ENCODE assay signal across 8 cellular contexts in the genomic region with DNA sequence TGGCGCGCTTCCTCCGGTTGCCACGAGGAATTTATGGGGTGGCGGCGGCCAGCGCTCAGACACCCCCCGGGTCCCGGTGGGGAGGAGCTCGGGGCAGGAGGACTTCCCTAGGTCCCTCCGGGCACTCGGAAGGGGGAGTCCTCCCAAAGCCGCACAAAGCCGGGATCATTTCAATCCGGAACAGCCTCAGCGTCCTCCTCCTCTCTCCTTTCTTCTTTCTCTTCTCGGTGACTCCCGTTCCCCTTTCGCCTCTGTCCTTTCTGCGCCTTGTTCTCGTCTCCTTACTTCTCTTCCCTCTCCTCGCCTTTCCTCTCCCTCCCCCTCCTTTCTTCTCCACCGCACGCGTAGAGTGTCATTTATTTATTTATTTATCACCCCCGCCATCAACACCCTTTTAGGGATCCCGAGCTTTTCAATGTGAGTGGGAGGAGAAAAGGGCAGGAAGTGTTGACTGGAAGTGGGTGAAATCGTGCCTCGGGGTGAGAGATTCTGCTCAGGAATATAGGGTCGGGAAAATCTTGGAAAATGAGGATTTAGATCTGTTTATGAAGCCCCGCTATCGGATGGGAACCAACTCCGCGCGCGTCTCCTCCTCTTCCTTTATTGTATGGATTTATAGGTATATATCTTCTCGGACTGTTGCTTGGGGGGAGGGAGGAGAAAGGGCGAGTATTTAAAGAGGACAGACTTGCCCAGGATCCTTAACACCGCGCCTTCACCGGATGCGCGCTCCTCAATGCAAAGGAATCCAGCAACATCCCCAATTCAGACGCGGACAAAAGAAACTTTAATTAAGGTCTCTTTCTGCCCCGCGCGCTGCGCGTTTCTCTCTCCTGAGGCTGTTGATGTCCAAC. TPM values are rescaled to one million over a fixed set of nuclear protein-coding genes. Genes with fewer than 3 reads are reported as not detected.
DNase-seq lines count a peak whose midpoint lies in the region; ATAC-seq, FAIRE-seq and TF ChIP-seq lines count a peak whose summit lies in the region.

No MANE protein-coding gene starts in this region.

- peak; percentile 59 for FAIRE-seq in keratinocyte (lab: Jason Lieb, UNC)

- TF ChIP-seq EP300 in stomach (IDR thresholded peaks at IDR 0.05) = no peak

- intact Hi-C loops in body of pancreas (cut with DNase I) = no loop called here
- intact Hi-C loops in stomach (cut with DNase I; ENCODE audit: low total_unique reads) = no loop called here

- H3K9me3 ChIP-seq in body of pancreas (no peaks in the 10 kb centered on the region), keratinocyte (ENCODE audit: control insufficient read depth, low read depth, low read length) (no peaks in the 10 kb centered on the region), stomach (no peaks in the 10 kb centered on the region), WERI-Rb-1 (ENCODE audit: severe bottlenecking) (peaks cover 9% of the 10 kb centered on the region)

- peak overlapping the region; percentile 46 for H3K4me3 Mint-ChIP-seq in activated naive CD8-positive, alpha-beta T cell
- no peak overlapping the region for H3K4me3 Mint-ChIP-seq in activated naive CD8-positive, alpha-beta T cell treated with anti-CD3 and anti-CD28 coated beads for 36 hours

- H3K9ac ChIP-seq in keratinocyte (ENCODE audit: control insufficient read depth, extremely low read depth, insufficient read depth, low read length) = peak overlapping the region; percentile 91

- H3K36me3 Mint-ChIP-seq in activated naive CD8-positive, alpha-beta T cell = peaks cover 2% of the 10 kb centered on the region
- peaks cover 5% of the 10 kb centered on the region for H3K36me3 Mint-ChIP-seq in activated naive CD8-positive, alpha-beta T cell treated with anti-CD3 and anti-CD28 coated beads for 36 hours

- no peaks in the 10 kb centered on the region for H4K20me1 ChIP-seq in keratinocyte (ENCODE audit: control insufficient read depth, extremely low read depth, insufficient read depth, low read length)

- TF ChIP-seq CTCF in body of pancreas (IDR thresholded peaks at IDR 0.05) = no peak
- no peak for TF ChIP-seq CTCF in keratinocyte (optimal IDR thresholded peaks at IDR 0.05 in 1 of 3, IDR thresholded peaks at IDR 0.05 in 1 of 3, conservative IDR thresholded peaks at IDR 0.05 in 1 of 3; ENCODE audit: extremely low read depth in 1 of 3, insufficient read depth in 2 of 3, low read length in 3 of 3)
- TF ChIP-seq CTCF in stomach (IDR thresholded peaks at IDR 0.05) = no peak
- no peak for TF ChIP-seq CTCF in WERI-Rb-1 (IDR thresholded peaks at IDR 0.05; ENCODE audit: low read depth, low read length)

- H2AFZ ChIP-seq in keratinocyte (ENCODE audit: control insufficient read depth, low read length) = peak overlapping the region; percentile 93

- 2% methylated on average over 49 to 50 of the region's 50 CpGs for WGBS in body of pancreas, 2 donors
- 1 to 4% (median 2%) methylated on average over 50 of the region's 50 CpGs for WGBS in stomach, 5 donors

- peak; percentile 16 for ATAC-seq in body of pancreas
- ATAC-seq in HG03108 (IDR thresholded peaks at IDR 0.05; ENCODE audit: unreplicated experiment) = no peak

- H3K27ac Mint-ChIP-seq in activated naive CD8-positive, alpha-beta T cell = no peak overlapping the region
- H3K27ac Mint-ChIP-seq in activated naive CD8-positive, alpha-beta T cell treated with anti-CD3 and anti-CD28 coated beads for 36 hours = no peak overlapping the region

- dilution Hi-C loops in keratinocyte (cut with MboI; ENCODE audit: extremely low pct_ligation_motif_present, low sequenced_read_pairs) = loop anchor here (25.0 kb wide), 1 partner anchor 274 kb away; no protein-coding TSS in a partner anchor

- H3K4me1 Mint-ChIP-seq in activated naive CD8-positive, alpha-beta T cell (ENCODE audit: low read depth) = peaks cover 33% of the 10 kb centered on the region
- peaks cover 25% of the 10 kb centered on the region for H3K4me1 Mint-ChIP-seq in activated naive CD8-positive, alpha-beta T cell treated with anti-CD3 and anti-CD28 coated beads for 36 hours

- peak overlapping the region; percentile 91 for H3K4me2 ChIP-seq in keratinocyte (ENCODE audit: control insufficient read depth, extremely low read depth, insufficient read depth, low read depth, low read length)

- peak overlapping the region in 1 of 2 donors; percentile 22 for H3K4me3 ChIP-seq in body of pancreas
- H3K4me3 ChIP-seq in keratinocyte (ENCODE audit: control insufficient read depth in 2 of 3, extremely low read depth in 1 of 3, insufficient read depth in 2 of 3, low read depth in 1 of 3, low read length in 3 of 3) = peak overlapping the region; percentile 86 to 92 (median 88)
- H3K4me3 ChIP-seq in stomach = peak overlapping the region; percentile 67 to 79 (median 72)
- no peak overlapping the region for H3K4me3 ChIP-seq in WERI-Rb-1 (ENCODE audit: low read depth, low read length)

- no peaks in the 10 kb centered on the region for H3K9me3 Mint-ChIP-seq in activated naive CD8-positive, alpha-beta T cell (ENCODE audit: low read depth)
- H3K9me3 Mint-ChIP-seq in activated naive CD8-positive, alpha-beta T cell treated with anti-CD3 and anti-CD28 coated beads for 36 hours = peaks cover 2% of the 10 kb centered on the region

- no peak for DNase-seq in activated naive CD8-positive, alpha-beta T cell treated with anti-CD3 and anti-CD28 coated beads for 36 hours
- peak in 3 of 4 donors; percentile 7 to 20 (median 18) for DNase-seq in body of pancreas
- DNase-seq in keratinocyte (ENCODE audit: low read depth, low spot score) = no peak
- no peak for DNase-seq in stomach
- no peak for DNase-seq in WERI-Rb-1
- DNase-seq in NCI-H2196 (lab: John Stamatoyannopoulos, UW; ENCODE audit: unreplicated experiment) = no peak

- no peaks in the 10 kb centered on the region for H3K9me1 ChIP-seq in keratinocyte (ENCODE audit: control insufficient read depth, extremely low read depth, insufficient read depth, low read length)

- H3K27me3 ChIP-seq in body of pancreas (peaks cover 0 to 21% of the 10 kb centered on the region in 2 donors), keratinocyte (ENCODE audit: control insufficient read depth, extremely low read depth, insufficient read depth, low read length) (no peaks in the 10 kb centered on the region), stomach (peaks cover 0 to 58% (median 37%) of the 10 kb centered on the region in 3 donors), WERI-Rb-1 (ENCODE audit: insufficient read depth, low read depth, severe bottlenecking) (no peaks in the 10 kb centered on the region)

- no peaks in the 10 kb centered on the region for H3K36me3 ChIP-seq in body of pancreas (replicated peaks in 1 of 2; ENCODE audit: insufficient read depth in 1 of 2, low read depth in 2 of 2)
- H3K36me3 ChIP-seq in keratinocyte (ENCODE audit: control insufficient read depth in 2 of 2, extremely low read depth in 1 of 2, insufficient read depth in 2 of 2, low read length in 2 of 2) = no peaks in the 10 kb centered on the region
- H3K36me3 ChIP-seq in stomach = no peaks in the 10 kb centered on the region
- H3K36me3 ChIP-seq in WERI-Rb-1 = peaks cover 6% of the 10 kb centered on the region

- H3K4me1 ChIP-seq in body of pancreas (peaks cover 42% of the 10 kb centered on the region), keratinocyte (ENCODE audit: control insufficient read depth, extremely low read depth, insufficient read depth, low read length) (peaks cover 17% of the 10 kb centered on the region), stomach (peaks cover 0 to 44% (median 35%) of the 10 kb centered on the region in 4 donors)

- H3K79me2 ChIP-seq in keratinocyte (ENCODE audit: control insufficient read depth, insufficient read depth, low read length) = peaks cover 39% of the 10 kb centered on the region

- peaks cover 49% of the 10 kb centered on the region for H3K27me3 Mint-ChIP-seq in activated naive CD8-positive, alpha-beta T cell
- peaks cover 83% of the 10 kb centered on the region for H3K27me3 Mint-ChIP-seq in activated naive CD8-positive, alpha-beta T cell treated with anti-CD3 and anti-CD28 coated beads for 36 hours

- no peak for TF ChIP-seq POLR2A in body of pancreas (IDR thresholded peaks at IDR 0.05)
- no peak for TF ChIP-seq POLR2A in stomach (IDR thresholded peaks at IDR 0.05)

- H3K27ac ChIP-seq in body of pancreas (peak overlapping the region in 1 of 4 donors; percentile 6), keratinocyte (ENCODE audit: control insufficient read depth, insufficient read depth, low read length) (peak overlapping the region; percentile 89), stomach (peak overlapping the region; percentile 27 to 87 (median 39)), WERI-Rb-1 (no peak overlapping the region)

RNA-seq across cellular contexts. Expression of a gene that starts 2.0 kb away (rescaled TPM):
- under 1 TPM in 1 of 2 experiments, not detected in 1; 0.23 TPM for total RNA-seq in activated naive CD8-positive, alpha-beta T cell treated with anti-CD3 and anti-CD28 coated beads for 36 hours
- total RNA-seq in body of pancreas = 1 to 10 TPM; 4.7 to 8.9 TPM
- polyA plus RNA-seq in keratinocyte = 6.9 to 9.5 TPM (median 7.8 TPM) in 3 replicates
- 7.5 TPM for polyA plus RNA-seq in keratinocyte (2011; ENCODE audit: low read depth)
- 7.5 and 7.9 TPM in 2 replicates for polyA plus RNA-seq in keratinocyte (2011; cell fraction: cytosol; rRNA removed)
- polyA plus RNA-seq in keratinocyte (2011; cell fraction: nucleus; rRNA removed) = 31.0 and 35.9 TPM in 2 replicates
- 3.9 and 10.5 TPM in 2 replicates for polyA plus RNA-seq in keratinocyte (2012; ENCODE audit: low replicate concordance)
- polyA minus RNA-seq in keratinocyte = 28.3 to 79.5 TPM (median 44.0 TPM) in 3 replicates
- 18.6 TPM for polyA minus RNA-seq in keratinocyte (2011; cell fraction: cytosol; rRNA and poly(A)+ RNA removed)
- polyA minus RNA-seq in keratinocyte (2011; cell fraction: nucleus; rRNA and poly(A)+ RNA removed) = 49.9 and 97.1 TPM in 2 replicates
- total RNA-seq in stomach = 10 to 100 TPM in 4 of 5 donors, 1 to 10 TPM in 1; 4.9 to 60.1 (median 17.0) TPM
- 1 to 10 TPM in 2 of 3 donors, under 1 TPM in 1; 0.50 to 1.8 (median 1.5) TPM for polyA plus RNA-seq in stomach

Comparison
In these comparisons a context has a peak if more than half of its experiments do, and no peak if none do; other contexts are left out.
1. DNase-seq: peak in body of pancreas (3 of 4); none in activated naive CD8-positive, alpha-beta T cell treated with anti-CD3 and anti-CD28 coated beads for 36 hours (single experiment), keratinocyte (single experiment), stomach (single experiment), WERI-Rb-1 (single experiment) and NCI-H2196 (single experiment).
2. RNA of a gene that starts 2.0 kb away (total RNA-seq): 4.9 to 60.1 TPM in stomach and 4.7 to 8.9 TPM in body of pancreas; 0.23 TPM in activated naive CD8-positive, alpha-beta T cell treated with anti-CD3 and anti-CD28 coated beads for 36 hours; every median in the first group is over 4 times any median in the second.